Comparison of ENCODE assay signal across 40 cellular contexts in genomic region chr6:45956176-45956575, GRCh38. TPM values are rescaled to one million over a fixed set of nuclear protein-coding genes. Genes with fewer than 3 reads are reported as not detected.
"Had no signal": no experiment of that assay in that cellular context is flagged by ENCODE, and none has a peak within 500 bp of the region (broad histone marks: within the 10 kb centered on the region; RNA-seq: fewer than 3 reads in every experiment).

No MANE protein-coding gene starts in this region.

- H3K9me3 ChIP-seq: adrenal gland, body of pancreas, esophagus squamous epithelium, heart left ventricle had no signal

- DNase-seq: activated CD4-positive, alpha-beta memory T cell treated with anti-CD3 and anti-CD28 coated beads for 36 hours; activated CD4-positive, alpha-beta T cell treated with anti-CD3 and anti-CD28 coated beads for 36 hours; activated CD4-positive, alpha-beta T cell treated with anti-CD3 and anti-CD28 coated beads, Interleukin-2, amount 10 ng/mL, durations not matched to agents 24 days and 14 days; activated CD4-positive, CD25-positive, alpha-beta regulatory T cell; activated CD4-positive, CD25-positive, alpha-beta regulatory T cell treated with anti-CD3 and anti-CD28 coated beads, Interleukin-2, amount 50 U/mL, for 72 hours; activated CD8-positive, alpha-beta memory T cell treated with anti-CD3 and anti-CD28 coated beads, Interleukin-2, amount 10 ng/mL, durations not matched to agents 7 days and 5 days; activated CD8-positive, alpha-beta memory T cell treated with anti-CD3 and anti-CD28 coated beads, Interleukin-2, amount 50 U/mL, for 4 hours; activated CD8-positive, alpha-beta T cell treated with anti-CD3 and anti-CD28 coated beads, Interleukin-2, amount 10 ng/mL, durations not matched to agents 7 days and 5 days; activated effector memory CD4-positive, alpha-beta T cell treated with anti-CD3 and anti-CD28 coated beads, Interleukin-2, amount 50 U/mL, for 16 hours; activated naive CD4-positive, alpha-beta T cell treated with anti-CD3 and anti-CD28 coated beads for 36 hours; activated naive CD8-positive, alpha-beta T cell treated with anti-CD3 and anti-CD28 coated beads for 36 hours; activated naive CD8-positive, alpha-beta T cell treated with anti-CD3 and anti-CD28 coated beads, Interleukin-2, amount 50 U/mL, for 24 hours; activated T-cell treated with anti-CD3 and anti-CD28 coated beads, Interleukin-2, amount 50 U/mL, for 1 hour; activated T-cell treated with anti-CD3 and anti-CD28 coated beads, Interleukin-2, amount 50 U/mL, for 48 hours; adrenal gland; amygdala; aorta; body of pancreas; caudate nucleus; cortex of kidney; dermis blood vessel endothelial cell; effector CD4-positive, alpha-beta T cell; effector memory CD8-positive, alpha-beta T cell; esophagus squamous epithelium; foreskin melanocyte; glutamatergic neuron; heart left ventricle; T-helper 1 cell; T-helper 17 cell; T1000; WERI-Rb-1 had no signal

- H3K4me1 Mint-ChIP-seq: activated CD4-positive, alpha-beta T cell treated with anti-CD3 and anti-CD28 coated beads for 36 hours; activated CD4-positive, alpha-beta T cell treated with anti-CD3 and anti-CD28 coated beads, Interleukin-2, amount 10 ng/mL, durations not matched to agents 24 days and 14 days; activated CD8-positive, alpha-beta memory T cell treated with anti-CD3 and anti-CD28 coated beads, Interleukin-2, amount 10 ng/mL, durations not matched to agents 7 days and 5 days; activated naive CD4-positive, alpha-beta T cell treated with anti-CD3 and anti-CD28 coated beads, Interleukin-2, amount 50 U/mL, for 24 hours; activated naive CD8-positive, alpha-beta T cell treated with anti-CD3 and anti-CD28 coated beads for 36 hours; activated naive CD8-positive, alpha-beta T cell treated with anti-CD3 and anti-CD28 coated beads, Interleukin-2, amount 50 U/mL, for 24 hours had no signal

- H3K4me1 ChIP-seq: adrenal gland, esophagus squamous epithelium had no signal

- H3K9me3 Mint-ChIP-seq: activated CD4-positive, alpha-beta memory T cell treated with anti-CD3 and anti-CD28 coated beads for 36 hours; activated CD4-positive, alpha-beta T cell treated with anti-CD3 and anti-CD28 coated beads, Interleukin-2, amount 10 ng/mL, durations not matched to agents 24 days and 14 days; activated naive CD4-positive, alpha-beta T cell treated with anti-CD3 and anti-CD28 coated beads for 36 hours; activated naive CD4-positive, alpha-beta T cell treated with anti-CD3 and anti-CD28 coated beads, Interleukin-2, amount 50 U/mL, for 24 hours; activated naive CD8-positive, alpha-beta T cell treated with anti-CD3 and anti-CD28 coated beads for 36 hours; activated naive CD8-positive, alpha-beta T cell treated with anti-CD3 and anti-CD28 coated beads, Interleukin-2, amount 50 U/mL, for 24 hours; activated T-helper 1 cell treated with anti-CD3 and anti-CD28 coated beads, Interleukin-12 subunit alpha, Interleukin-12 subunit beta, Interleukin-2, Interleukin-4 antibody, amounts not matched to agents 30 ng/mL and 10 ng/mL and 1 ng/mL, durations not matched to agents 14 hours and 24 hours and 36 hours; activated T-helper 2 cell treated with anti-CD3 and anti-CD28 coated beads, Interferon-gamma antibody, Interleukin-2, Interleukin-4, amounts not matched to agents 10 μg/mL and 5 μg/mL and 100 μg/mL, durations not matched to agents 14 hours and 24 hours and 36 hours; effector memory CD8-positive, alpha-beta T cell; T-helper 2 cell treated with Interferon-gamma antibody and Interleukin-4, amounts not matched to agents 5 μg/mL and 100 μg/mL, for 36 hours had no signal

- H3K27ac Mint-ChIP-seq: activated CD4-positive, alpha-beta memory T cell treated with anti-CD3 and anti-CD28 coated beads for 36 hours; activated CD4-positive, alpha-beta T cell treated with anti-CD3 and anti-CD28 coated beads for 36 hours; activated CD4-positive, alpha-beta T cell treated with anti-CD3 and anti-CD28 coated beads, Interleukin-2, amount 10 ng/mL, durations not matched to agents 24 days and 14 days; activated CD8-positive, alpha-beta memory T cell treated with anti-CD3 and anti-CD28 coated beads, Interleukin-2, amount 10 ng/mL, durations not matched to agents 7 days and 5 days; activated CD8-positive, alpha-beta T cell treated with anti-CD3 and anti-CD28 coated beads, Interleukin-2, amount 10 ng/mL, durations not matched to agents 7 days and 5 days; activated naive CD4-positive, alpha-beta T cell treated with anti-CD3 and anti-CD28 coated beads for 36 hours; activated naive CD4-positive, alpha-beta T cell treated with anti-CD3 and anti-CD28 coated beads, Interleukin-2, amount 50 U/mL, for 24 hours; activated naive CD8-positive, alpha-beta T cell treated with anti-CD3 and anti-CD28 coated beads for 36 hours; activated naive CD8-positive, alpha-beta T cell treated with anti-CD3 and anti-CD28 coated beads, Interleukin-2, amount 50 U/mL, for 24 hours; activated T-helper 1 cell treated with anti-CD3 and anti-CD28 coated beads, Interleukin-12 subunit alpha, Interleukin-12 subunit beta, Interleukin-2, Interleukin-4 antibody, amounts not matched to agents 30 ng/mL and 10 ng/mL and 1 ng/mL, durations not matched to agents 14 hours and 24 hours and 36 hours; activated T-helper 2 cell treated with anti-CD3 and anti-CD28 coated beads, Interferon-gamma antibody, Interleukin-2, Interleukin-4, amounts not matched to agents 10 μg/mL and 5 μg/mL and 100 μg/mL, durations not matched to agents 14 hours and 24 hours and 36 hours; effector memory CD8-positive, alpha-beta T cell; T-helper 17 cell; T-helper 2 cell treated with Interferon-gamma antibody and Interleukin-4, amounts not matched to agents 5 μg/mL and 100 μg/mL, for 36 hours had no signal

- ATAC-seq: activated CD4-positive, alpha-beta T cell treated with anti-CD3 and anti-CD28 coated beads for 36 hours; activated CD8-positive, alpha-beta memory T cell treated with anti-CD3 and anti-CD28 coated beads, Interleukin-2, amount 10 ng/mL, durations not matched to agents 7 days and 5 days; activated CD8-positive, alpha-beta T cell treated with anti-CD3 and anti-CD28 coated beads, Interleukin-2, amount 10 ng/mL, durations not matched to agents 7 days and 5 days; activated naive CD8-positive, alpha-beta T cell treated with anti-CD3 and anti-CD28 coated beads, Interleukin-2, amount 50 U/mL, for 24 hours; body of pancreas; effector memory CD8-positive, alpha-beta T cell; heart left ventricle; T-helper 17 cell had no signal

- H3K4me3 Mint-ChIP-seq: activated CD4-positive, alpha-beta memory T cell treated with anti-CD3 and anti-CD28 coated beads for 36 hours; activated CD4-positive, alpha-beta T cell treated with anti-CD3 and anti-CD28 coated beads for 36 hours; activated CD4-positive, alpha-beta T cell treated with anti-CD3 and anti-CD28 coated beads, Interleukin-2, amount 10 ng/mL, durations not matched to agents 24 days and 14 days; activated CD8-positive, alpha-beta memory T cell treated with anti-CD3 and anti-CD28 coated beads, Interleukin-2, amount 10 ng/mL, durations not matched to agents 7 days and 5 days; activated CD8-positive, alpha-beta T cell treated with anti-CD3 and anti-CD28 coated beads, Interleukin-2, amount 10 ng/mL, durations not matched to agents 7 days and 5 days; activated naive CD4-positive, alpha-beta T cell treated with anti-CD3 and anti-CD28 coated beads for 36 hours; activated naive CD4-positive, alpha-beta T cell treated with anti-CD3 and anti-CD28 coated beads, Interleukin-2, amount 50 U/mL, for 24 hours; activated naive CD8-positive, alpha-beta T cell treated with anti-CD3 and anti-CD28 coated beads for 36 hours; activated naive CD8-positive, alpha-beta T cell treated with anti-CD3 and anti-CD28 coated beads, Interleukin-2, amount 50 U/mL, for 24 hours; activated T-helper 1 cell treated with anti-CD3 and anti-CD28 coated beads, Interleukin-12 subunit alpha, Interleukin-12 subunit beta, Interleukin-2, Interleukin-4 antibody, amounts not matched to agents 30 ng/mL and 10 ng/mL and 1 ng/mL, durations not matched to agents 14 hours and 24 hours and 36 hours; effector memory CD8-positive, alpha-beta T cell; T-helper 17 cell; T-helper 2 cell treated with Interferon-gamma antibody and Interleukin-4, amounts not matched to agents 5 μg/mL and 100 μg/mL, for 36 hours had no signal

- H3K27me3 ChIP-seq: adrenal gland, body of pancreas, esophagus squamous epithelium, heart left ventricle had no signal

- H3K27ac ChIP-seq: adrenal gland, body of pancreas, epithelial cell of prostate, esophagus squamous epithelium, WERI-Rb-1 had no signal

- H3K4me3 ChIP-seq: adrenal gland, body of pancreas, esophagus squamous epithelium, heart left ventricle had no signal

- H3K36me3 ChIP-seq: adrenal gland, esophagus squamous epithelium, WERI-Rb-1 had no signal

- H3K27me3 Mint-ChIP-seq: activated CD4-positive, alpha-beta memory T cell treated with anti-CD3 and anti-CD28 coated beads for 36 hours; activated CD8-positive, alpha-beta memory T cell treated with anti-CD3 and anti-CD28 coated beads, Interleukin-2, amount 10 ng/mL, durations not matched to agents 7 days and 5 days; activated naive CD4-positive, alpha-beta T cell treated with anti-CD3 and anti-CD28 coated beads, Interleukin-2, amount 50 U/mL, for 24 hours; activated naive CD8-positive, alpha-beta T cell treated with anti-CD3 and anti-CD28 coated beads for 36 hours; activated naive CD8-positive, alpha-beta T cell treated with anti-CD3 and anti-CD28 coated beads, Interleukin-2, amount 50 U/mL, for 24 hours; effector memory CD8-positive, alpha-beta T cell; T-helper 17 cell had no signal

- H3K36me3 Mint-ChIP-seq: activated naive CD8-positive, alpha-beta T cell treated with anti-CD3 and anti-CD28 coated beads for 36 hours had no signal

RNA-seq across cellular contexts. Expression of gene CLIC5, which starts 59.5 kb away (rescaled TPM):
- total RNA-seq: chondrocyte, fibroblast of lung, fibroblast of villous mesenchyme had no signal
- polyA plus RNA-seq: endothelial cell of umbilical vein had no signal
